Comparison of ENCODE assay signal across 1 cellular context in genomic region chr1:31605908-31606427, GRCh38.
TF ChIP-seq lines count a peak whose summit lies in the region.

No MANE protein-coding gene starts in this region.

TF ChIP-seq in IMR-90, 13 proteins besides CTCF, POLR2A, EP300 and RAD21 (continued from another document):
- TF ChIP-seq USF2 (IDR thresholded peaks at IDR 0.05; ENCODE audit: low read depth, low read length) (no peak), CEBPB (IDR thresholded peaks at IDR 0.05; ENCODE audit: low read depth, low read length) (peak; percentile 52; the same call in 1 of the 2 replicates), MAFK (IDR thresholded peaks at IDR 0.05; ENCODE audit: low read depth, low read length) (peak; percentile 2; the same call in 1 of the 2 replicates)
